Comparison of ENCODE assay signal across 2 cellular contexts in the genomic region with DNA sequence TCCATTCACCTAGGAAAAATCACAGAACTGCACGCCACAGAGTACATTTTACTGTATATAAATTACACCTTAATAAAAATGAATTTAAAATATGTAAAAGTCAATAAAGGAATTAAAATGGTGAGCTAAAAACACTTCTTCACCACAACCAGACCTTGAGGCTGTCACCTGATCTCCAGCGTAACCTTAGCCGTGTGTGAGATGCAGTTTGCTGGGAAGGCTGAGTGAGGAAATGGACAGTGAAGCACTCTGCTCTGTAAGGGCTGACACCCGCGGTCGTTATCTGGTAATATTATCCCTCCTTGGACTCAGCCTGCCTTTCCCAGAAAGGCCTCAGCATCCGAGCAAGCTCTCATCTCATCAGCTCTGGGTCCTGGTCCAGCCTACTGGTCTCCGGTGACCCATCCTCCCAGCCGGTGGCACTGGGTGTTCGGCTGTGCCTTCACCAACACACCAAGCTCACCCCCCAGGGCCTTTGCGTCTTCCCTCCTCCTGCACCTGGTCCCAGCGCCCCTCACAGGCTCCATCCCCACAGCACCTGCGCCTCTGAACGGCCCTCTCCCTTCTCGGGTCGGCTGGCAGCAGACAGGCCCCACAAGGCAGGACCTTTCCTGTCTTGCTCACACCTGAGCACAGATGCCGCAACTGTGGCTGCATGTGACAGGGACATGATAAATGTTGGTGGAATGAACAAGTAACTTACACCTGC.
A peak's percentile ranks its signal among the peaks of the same experiment; 100 is the strongest.
TF ChIP-seq lines count a peak whose summit lies in the region.

No MANE protein-coding gene starts in this region.

TF ChIP-seq in K562, 482 proteins besides CTCF, POLR2A, EP300 and RAD21:
- TF ChIP-seq, protein P1, sequence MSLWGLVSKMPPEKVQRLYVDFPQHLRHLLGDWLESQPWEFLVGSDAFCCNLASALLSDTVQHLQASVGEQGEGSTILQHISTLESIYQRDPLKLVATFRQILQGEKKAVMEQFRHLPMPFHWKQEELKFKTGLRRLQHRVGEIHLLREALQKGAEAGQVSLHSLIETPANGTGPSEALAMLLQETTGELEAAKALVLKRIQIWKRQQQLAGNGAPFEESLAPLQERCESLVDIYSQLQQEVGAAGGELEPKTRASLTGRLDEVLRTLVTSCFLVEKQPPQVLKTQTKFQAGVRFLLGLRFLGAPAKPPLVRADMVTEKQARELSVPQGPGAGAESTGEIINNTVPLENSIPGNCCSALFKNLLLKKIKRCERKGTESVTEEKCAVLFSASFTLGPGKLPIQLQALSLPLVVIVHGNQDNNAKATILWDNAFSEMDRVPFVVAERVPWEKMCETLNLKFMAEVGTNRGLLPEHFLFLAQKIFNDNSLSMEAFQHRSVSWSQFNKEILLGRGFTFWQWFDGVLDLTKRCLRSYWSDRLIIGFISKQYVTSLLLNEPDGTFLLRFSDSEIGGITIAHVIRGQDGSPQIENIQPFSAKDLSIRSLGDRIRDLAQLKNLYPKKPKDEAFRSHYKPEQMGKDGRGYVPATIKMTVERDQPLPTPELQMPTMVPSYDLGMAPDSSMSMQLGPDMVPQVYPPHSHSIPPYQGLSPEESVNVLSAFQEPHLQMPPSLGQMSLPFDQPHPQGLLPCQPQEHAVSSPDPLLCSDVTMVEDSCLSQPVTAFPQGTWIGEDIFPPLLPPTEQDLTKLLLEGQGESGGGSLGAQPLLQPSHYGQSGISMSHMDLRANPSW (CRISPR knock-in tag; IDR thresholded peaks at IDR 0.05), result no peak
- TF ChIP-seq POLR2G (IDR thresholded peaks at IDR 0.05; ENCODE audit: low read depth, low read length) (peak; percentile 33; the same call in 1 of the 2 replicates), POLR2AphosphoS5 (IDR thresholded peaks at IDR 0.05; ENCODE audit: control insufficient read depth, insufficient read depth, low read depth, low read length) (peak; percentile 24; the same call in 1 of the 2 replicates), NFRKB (IDR thresholded peaks at IDR 0.05; ENCODE audit: low read depth) (no peak), KDM2B (CRISPR knock-in tag; IDR thresholded peaks at IDR 0.05) (no peak), CEBPG (CRISPR knock-in tag; IDR thresholded peaks at IDR 0.05) (no peak), CEBPG (tag; conservative IDR thresholded peaks at IDR 0.05 in 1 of 2, IDR thresholded peaks at IDR 0.05 in 1 of 2) (0 out of 4 replicates have a peak, but pooled peaks of 1 of the 2 experiments have one; percentile 10), HIVEP1 (CRISPR knock-in tag; IDR thresholded peaks at IDR 0.05) (no peak), ZFP30 (CRISPR knock-in tag; IDR thresholded peaks at IDR 0.05; ENCODE audit: borderline replicate concordance) (no peak)

TF ChIP-seq in WTC11, 78 proteins besides CTCF, POLR2A, EP300 and RAD21:
- TF ChIP-seq ZNF317 (CRISPR knock-in tag; IDR thresholded peaks at IDR 0.05; ENCODE audit: borderline replicate concordance, low read depth), result no peak
- no peak for TF ChIP-seq OVOL2 (CRISPR knock-in tag; IDR thresholded peaks at IDR 0.05; ENCODE audit: borderline replicate concordance)
- no peak for TF ChIP-seq NFE2L1 (CRISPR knock-in tag; IDR thresholded peaks at IDR 0.05)
- no peak for TF ChIP-seq ZNF263 (CRISPR knock-in tag; IDR thresholded peaks at IDR 0.05; ENCODE audit: low read depth)
- TF ChIP-seq, protein P2, sequence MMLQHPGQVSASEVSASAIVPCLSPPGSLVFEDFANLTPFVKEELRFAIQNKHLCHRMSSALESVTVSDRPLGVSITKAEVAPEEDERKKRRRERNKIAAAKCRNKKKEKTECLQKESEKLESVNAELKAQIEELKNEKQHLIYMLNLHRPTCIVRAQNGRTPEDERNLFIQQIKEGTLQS (CRISPR knock-in tag; conservative IDR thresholded peaks at IDR 0.05), result no peak
- TF ChIP-seq NR1H2 (CRISPR knock-in tag; IDR thresholded peaks at IDR 0.05), result no peak
- TF ChIP-seq ELF4 (CRISPR knock-in tag; IDR thresholded peaks at IDR 0.05; ENCODE audit: low read depth), result no peak
- TF ChIP-seq ZNF138 (CRISPR knock-in tag; conservative IDR thresholded peaks at IDR 0.05), result no peak
- no peak for TF ChIP-seq MYBL2 (CRISPR knock-in tag; IDR thresholded peaks at IDR 0.05)
- TF ChIP-seq, protein P3, sequence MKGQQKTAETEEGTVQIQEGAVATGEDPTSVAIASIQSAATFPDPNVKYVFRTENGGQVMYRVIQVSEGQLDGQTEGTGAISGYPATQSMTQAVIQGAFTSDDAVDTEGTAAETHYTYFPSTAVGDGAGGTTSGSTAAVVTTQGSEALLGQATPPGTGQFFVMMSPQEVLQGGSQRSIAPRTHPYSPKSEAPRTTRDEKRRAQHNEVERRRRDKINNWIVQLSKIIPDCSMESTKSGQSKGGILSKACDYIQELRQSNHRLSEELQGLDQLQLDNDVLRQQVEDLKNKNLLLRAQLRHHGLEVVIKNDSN (CRISPR knock-in tag; IDR thresholded peaks at IDR 0.05), result no peak
- TF ChIP-seq, protein P4, sequence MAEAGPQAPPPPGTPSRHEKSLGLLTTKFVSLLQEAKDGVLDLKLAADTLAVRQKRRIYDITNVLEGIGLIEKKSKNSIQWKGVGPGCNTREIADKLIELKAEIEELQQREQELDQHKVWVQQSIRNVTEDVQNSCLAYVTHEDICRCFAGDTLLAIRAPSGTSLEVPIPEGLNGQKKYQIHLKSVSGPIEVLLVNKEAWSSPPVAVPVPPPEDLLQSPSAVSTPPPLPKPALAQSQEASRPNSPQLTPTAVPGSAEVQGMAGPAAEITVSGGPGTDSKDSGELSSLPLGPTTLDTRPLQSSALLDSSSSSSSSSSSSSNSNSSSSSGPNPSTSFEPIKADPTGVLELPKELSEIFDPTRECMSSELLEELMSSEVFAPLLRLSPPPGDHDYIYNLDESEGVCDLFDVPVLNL (CRISPR knock-in tag; IDR thresholded peaks at IDR 0.05; ENCODE audit: borderline replicate concordance, low read depth), result no peak
- TF ChIP-seq, protein P5, sequence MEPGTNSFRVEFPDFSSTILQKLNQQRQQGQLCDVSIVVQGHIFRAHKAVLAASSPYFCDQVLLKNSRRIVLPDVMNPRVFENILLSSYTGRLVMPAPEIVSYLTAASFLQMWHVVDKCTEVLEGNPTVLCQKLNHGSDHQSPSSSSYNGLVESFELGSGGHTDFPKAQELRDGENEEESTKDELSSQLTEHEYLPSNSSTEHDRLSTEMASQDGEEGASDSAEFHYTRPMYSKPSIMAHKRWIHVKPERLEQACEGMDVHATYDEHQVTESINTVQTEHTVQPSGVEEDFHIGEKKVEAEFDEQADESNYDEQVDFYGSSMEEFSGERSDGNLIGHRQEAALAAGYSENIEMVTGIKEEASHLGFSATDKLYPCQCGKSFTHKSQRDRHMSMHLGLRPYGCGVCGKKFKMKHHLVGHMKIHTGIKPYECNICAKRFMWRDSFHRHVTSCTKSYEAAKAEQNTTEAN (CRISPR knock-in tag; IDR thresholded peaks at IDR 0.05), result no peak
- TF ChIP-seq MXD4 (CRISPR knock-in tag; IDR thresholded peaks at IDR 0.05; ENCODE audit: borderline replicate concordance), result no peak
- no peak for TF ChIP-seq PRRX2 (CRISPR knock-in tag; IDR thresholded peaks at IDR 0.05)
- TF ChIP-seq, protein P6, sequence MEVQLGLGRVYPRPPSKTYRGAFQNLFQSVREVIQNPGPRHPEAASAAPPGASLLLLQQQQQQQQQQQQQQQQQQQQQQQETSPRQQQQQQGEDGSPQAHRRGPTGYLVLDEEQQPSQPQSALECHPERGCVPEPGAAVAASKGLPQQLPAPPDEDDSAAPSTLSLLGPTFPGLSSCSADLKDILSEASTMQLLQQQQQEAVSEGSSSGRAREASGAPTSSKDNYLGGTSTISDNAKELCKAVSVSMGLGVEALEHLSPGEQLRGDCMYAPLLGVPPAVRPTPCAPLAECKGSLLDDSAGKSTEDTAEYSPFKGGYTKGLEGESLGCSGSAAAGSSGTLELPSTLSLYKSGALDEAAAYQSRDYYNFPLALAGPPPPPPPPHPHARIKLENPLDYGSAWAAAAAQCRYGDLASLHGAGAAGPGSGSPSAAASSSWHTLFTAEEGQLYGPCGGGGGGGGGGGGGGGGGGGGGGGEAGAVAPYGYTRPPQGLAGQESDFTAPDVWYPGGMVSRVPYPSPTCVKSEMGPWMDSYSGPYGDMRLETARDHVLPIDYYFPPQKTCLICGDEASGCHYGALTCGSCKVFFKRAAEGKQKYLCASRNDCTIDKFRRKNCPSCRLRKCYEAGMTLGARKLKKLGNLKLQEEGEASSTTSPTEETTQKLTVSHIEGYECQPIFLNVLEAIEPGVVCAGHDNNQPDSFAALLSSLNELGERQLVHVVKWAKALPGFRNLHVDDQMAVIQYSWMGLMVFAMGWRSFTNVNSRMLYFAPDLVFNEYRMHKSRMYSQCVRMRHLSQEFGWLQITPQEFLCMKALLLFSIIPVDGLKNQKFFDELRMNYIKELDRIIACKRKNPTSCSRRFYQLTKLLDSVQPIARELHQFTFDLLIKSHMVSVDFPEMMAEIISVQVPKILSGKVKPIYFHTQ (CRISPR knock-in tag; IDR thresholded peaks at IDR 0.05), result no peak
